1 cellular context compared by ENCODE assay signal in the genomic region with DNA sequence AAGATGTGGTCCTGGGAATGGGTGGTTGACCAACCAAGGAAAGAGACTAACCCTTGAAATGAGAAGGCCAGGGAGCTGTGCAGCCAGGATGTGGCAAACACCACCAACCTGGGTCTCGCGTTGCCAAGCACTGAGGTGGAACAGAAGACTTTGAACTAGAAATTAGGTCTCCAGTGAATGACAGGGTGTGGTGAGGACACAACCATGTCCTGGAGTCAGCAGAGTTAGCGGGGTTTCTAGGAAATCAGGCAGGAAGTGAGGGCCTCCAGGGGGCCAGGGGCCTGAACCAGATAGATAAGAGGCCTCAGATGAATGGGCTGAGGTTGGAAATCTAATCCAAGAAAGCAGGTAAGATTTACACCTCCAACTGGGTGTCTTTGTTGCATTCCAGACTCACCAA.
A peak's percentile ranks its signal among the peaks of the same experiment; 100 is the strongest.
TF ChIP-seq lines count a peak whose summit lies in the region.

No MANE protein-coding gene starts in this region.

TF ChIP-seq in K562, 482 proteins besides CTCF, POLR2A, EP300 and RAD21 (continued from another document and continues in another):
- TF ChIP-seq CHD2 (IDR thresholded peaks at IDR 0.05; ENCODE audit: low read depth, low read length) (no peak), ETV5 (CRISPR knock-in tag; IDR thresholded peaks at IDR 0.05; ENCODE audit: low read depth) (no peak), NONO (IDR thresholded peaks at IDR 0.05; ENCODE audit: low read depth in 2 of 2, low read length in 1 of 2) (no peak), ZBTB8A (IDR thresholded peaks at IDR 0.05; ENCODE audit: partially characterized antibody) (no peak), BDP1 (IDR thresholded peaks at IDR 0.05; ENCODE audit: insufficient read depth, insufficient read length) (no peak), ZNF3 (CRISPR knock-in tag; IDR thresholded peaks at IDR 0.05) (no peak), COPS2 (conservative IDR thresholded peaks at IDR 0.05) (no peak), THRAP3 (IDR thresholded peaks at IDR 0.05; ENCODE audit: borderline replicate concordance) (no peak), CHD1 (IDR thresholded peaks at IDR 0.05; ENCODE audit: low read length) (no peak), MBD2 (IDR thresholded peaks at IDR 0.05; ENCODE audit: borderline replicate concordance, low read depth) (no peak), ZNF707 (CRISPR knock-in tag; conservative IDR thresholded peaks at IDR 0.05) (no peak), GTF2A2 (tag; IDR thresholded peaks at IDR 0.05) (no peak), HNRNPK (IDR thresholded peaks at IDR 0.05; ENCODE audit: low read depth, low read length, poor library complexity, severe bottlenecking) (no peak), GABPA (tag; conservative IDR thresholded peaks at IDR 0.05; ENCODE audit: low read depth) (peak; percentile 62), CBFA2T3 (IDR thresholded peaks at IDR 0.05) (peak; percentile 63), TCF3 (CRISPR knock-in tag; IDR thresholded peaks at IDR 0.05) (peak; percentile 27; the same call in 1 of the 2 replicates), TEAD1 (CRISPR knock-in tag; IDR thresholded peaks at IDR 0.05) (peak in 1 of 2 experiments; percentile 33; a peak in 1 of 4 replicates), HMG20B (CRISPR knock-in tag; IDR thresholded peaks at IDR 0.05) (no peak), PTBP1 (IDR thresholded peaks at IDR 0.05; ENCODE audit: low read depth, low read length) (no peak), RAD51 (IDR thresholded peaks at IDR 0.05; ENCODE audit: borderline replicate concordance, low read depth) (no peak), KLF6 (CRISPR knock-in tag; IDR thresholded peaks at IDR 0.05; ENCODE audit: borderline replicate concordance) (no peak), ZNF263 (CRISPR knock-in tag; IDR thresholded peaks at IDR 0.05; ENCODE audit: borderline replicate concordance) (no peak), ZNF175 (CRISPR knock-in tag; IDR thresholded peaks at IDR 0.05; ENCODE audit: low read depth) (no peak), ZNF79 (CRISPR knock-in tag; IDR thresholded peaks at IDR 0.05; ENCODE audit: low read depth) (no peak), TAL1 (IDR thresholded peaks at IDR 0.05) (peak; percentile 58), SMAD3 (CRISPR knock-in tag; conservative IDR thresholded peaks at IDR 0.05) (no peak), ZFPM2 (CRISPR knock-in tag; IDR thresholded peaks at IDR 0.05) (no peak), POLR3A (IDR thresholded peaks at IDR 0.05; ENCODE audit: borderline replicate concordance, extremely low read depth, insufficient read depth, insufficient read length) (no peak), SFPQ (IDR thresholded peaks at IDR 0.05; ENCODE audit: low read depth, low read length) (no peak)
- TF ChIP-seq, protein P1, sequence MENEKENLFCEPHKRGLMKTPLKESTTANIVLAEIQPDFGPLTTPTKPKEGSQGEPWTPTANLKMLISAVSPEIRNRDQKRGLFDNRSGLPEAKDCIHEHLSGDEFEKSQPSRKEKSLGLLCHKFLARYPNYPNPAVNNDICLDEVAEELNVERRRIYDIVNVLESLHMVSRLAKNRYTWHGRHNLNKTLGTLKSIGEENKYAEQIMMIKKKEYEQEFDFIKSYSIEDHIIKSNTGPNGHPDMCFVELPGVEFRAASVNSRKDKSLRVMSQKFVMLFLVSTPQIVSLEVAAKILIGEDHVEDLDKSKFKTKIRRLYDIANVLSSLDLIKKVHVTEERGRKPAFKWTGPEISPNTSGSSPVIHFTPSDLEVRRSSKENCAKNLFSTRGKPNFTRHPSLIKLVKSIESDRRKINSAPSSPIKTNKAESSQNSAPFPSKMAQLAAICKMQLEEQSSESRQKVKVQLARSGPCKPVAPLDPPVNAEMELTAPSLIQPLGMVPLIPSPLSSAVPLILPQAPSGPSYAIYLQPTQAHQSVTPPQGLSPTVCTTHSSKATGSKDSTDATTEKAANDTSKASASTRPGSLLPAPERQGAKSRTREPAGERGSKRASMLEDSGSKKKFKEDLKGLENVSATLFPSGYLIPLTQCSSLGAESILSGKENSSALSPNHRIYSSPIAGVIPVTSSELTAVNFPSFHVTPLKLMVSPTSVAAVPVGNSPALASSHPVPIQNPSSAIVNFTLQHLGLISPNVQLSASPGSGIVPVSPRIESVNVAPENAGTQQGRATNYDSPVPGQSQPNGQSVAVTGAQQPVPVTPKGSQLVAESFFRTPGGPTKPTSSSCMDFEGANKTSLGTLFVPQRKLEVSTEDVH (IDR thresholded peaks at IDR 0.05; ENCODE audit: low read depth, partially characterized antibody) = no peak
- TF ChIP-seq, protein P2, sequence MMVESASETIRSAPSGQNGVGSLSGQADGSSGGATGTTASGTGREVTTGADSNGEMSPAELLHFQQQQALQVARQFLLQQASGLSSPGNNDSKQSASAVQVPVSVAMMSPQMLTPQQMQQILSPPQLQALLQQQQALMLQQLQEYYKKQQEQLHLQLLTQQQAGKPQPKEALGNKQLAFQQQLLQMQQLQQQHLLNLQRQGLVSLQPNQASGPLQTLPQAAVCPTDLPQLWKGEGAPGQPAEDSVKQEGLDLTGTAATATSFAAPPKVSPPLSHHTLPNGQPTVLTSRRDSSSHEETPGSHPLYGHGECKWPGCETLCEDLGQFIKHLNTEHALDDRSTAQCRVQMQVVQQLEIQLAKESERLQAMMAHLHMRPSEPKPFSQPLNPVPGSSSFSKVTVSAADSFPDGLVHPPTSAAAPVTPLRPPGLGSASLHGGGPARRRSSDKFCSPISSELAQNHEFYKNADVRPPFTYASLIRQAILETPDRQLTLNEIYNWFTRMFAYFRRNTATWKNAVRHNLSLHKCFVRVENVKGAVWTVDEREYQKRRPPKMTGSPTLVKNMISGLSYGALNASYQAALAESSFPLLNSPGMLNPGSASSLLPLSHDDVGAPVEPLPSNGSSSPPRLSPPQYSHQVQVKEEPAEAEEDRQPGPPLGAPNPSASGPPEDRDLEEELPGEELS (CRISPR knock-in tag; IDR thresholded peaks at IDR 0.05; ENCODE audit: borderline replicate concordance) = no peak
- TF ChIP-seq, protein P3, sequence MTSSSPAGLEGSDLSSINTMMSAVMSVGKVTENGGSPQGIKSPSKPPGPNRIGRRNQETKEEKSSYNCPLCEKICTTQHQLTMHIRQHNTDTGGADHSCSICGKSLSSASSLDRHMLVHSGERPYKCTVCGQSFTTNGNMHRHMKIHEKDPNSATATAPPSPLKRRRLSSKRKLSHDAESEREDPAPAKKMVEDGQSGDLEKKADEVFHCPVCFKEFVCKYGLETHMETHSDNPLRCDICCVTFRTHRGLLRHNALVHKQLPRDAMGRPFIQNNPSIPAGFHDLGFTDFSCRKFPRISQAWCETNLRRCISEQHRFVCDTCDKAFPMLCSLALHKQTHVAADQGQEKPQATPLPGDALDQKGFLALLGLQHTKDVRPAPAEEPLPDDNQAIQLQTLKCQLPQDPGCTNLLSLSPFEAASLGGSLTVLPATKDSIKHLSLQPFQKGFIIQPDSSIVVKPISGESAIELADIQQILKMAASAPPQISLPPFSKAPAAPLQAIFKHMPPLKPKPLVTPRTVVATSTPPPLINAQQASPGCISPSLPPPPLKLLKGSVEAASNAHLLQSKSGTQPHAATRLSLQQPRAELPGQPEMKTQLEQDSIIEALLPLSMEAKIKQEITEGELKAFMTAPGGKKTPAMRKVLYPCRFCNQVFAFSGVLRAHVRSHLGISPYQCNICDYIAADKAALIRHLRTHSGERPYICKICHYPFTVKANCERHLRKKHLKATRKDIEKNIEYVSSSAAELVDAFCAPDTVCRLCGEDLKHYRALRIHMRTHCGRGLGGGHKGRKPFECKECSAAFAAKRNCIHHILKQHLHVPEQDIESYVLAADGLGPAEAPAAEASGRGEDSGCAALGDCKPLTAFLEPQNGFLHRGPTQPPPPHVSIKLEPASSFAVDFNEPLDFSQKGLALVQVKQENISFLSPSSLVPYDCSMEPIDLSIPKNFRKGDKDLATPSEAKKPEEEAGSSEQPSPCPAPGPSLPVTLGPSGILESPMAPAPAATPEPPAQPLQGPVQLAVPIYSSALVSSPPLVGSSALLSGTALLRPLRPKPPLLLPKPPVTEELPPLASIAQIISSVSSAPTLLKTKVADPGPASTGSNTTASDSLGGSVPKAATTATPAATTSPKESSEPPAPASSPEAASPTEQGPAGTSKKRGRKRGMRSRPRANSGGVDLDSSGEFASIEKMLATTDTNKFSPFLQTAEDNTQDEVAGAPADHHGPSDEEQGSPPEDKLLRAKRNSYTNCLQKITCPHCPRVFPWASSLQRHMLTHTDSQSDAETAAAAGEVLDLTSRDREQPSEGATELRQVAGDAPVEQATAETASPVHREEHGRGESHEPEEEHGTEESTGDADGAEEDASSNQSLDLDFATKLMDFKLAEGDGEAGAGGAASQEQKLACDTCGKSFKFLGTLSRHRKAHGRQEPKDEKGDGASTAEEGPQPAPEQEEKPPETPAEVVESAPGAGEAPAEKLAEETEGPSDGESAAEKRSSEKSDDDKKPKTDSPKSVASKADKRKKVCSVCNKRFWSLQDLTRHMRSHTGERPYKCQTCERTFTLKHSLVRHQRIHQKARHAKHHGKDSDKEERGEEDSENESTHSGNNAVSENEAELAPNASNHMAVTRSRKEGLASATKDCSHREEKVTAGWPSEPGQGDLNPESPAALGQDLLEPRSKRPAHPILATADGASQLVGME (CRISPR knock-in tag; IDR thresholded peaks at IDR 0.05) = no peak
- TF ChIP-seq, protein P4, sequence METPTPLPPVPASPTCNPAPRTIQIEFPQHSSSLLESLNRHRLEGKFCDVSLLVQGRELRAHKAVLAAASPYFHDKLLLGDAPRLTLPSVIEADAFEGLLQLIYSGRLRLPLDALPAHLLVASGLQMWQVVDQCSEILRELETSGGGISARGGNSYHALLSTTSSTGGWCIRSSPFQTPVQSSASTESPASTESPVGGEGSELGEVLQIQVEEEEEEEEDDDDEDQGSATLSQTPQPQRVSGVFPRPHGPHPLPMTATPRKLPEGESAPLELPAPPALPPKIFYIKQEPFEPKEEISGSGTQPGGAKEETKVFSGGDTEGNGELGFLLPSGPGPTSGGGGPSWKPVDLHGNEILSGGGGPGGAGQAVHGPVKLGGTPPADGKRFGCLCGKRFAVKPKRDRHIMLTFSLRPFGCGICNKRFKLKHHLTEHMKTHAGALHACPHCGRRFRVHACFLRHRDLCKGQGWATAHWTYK (CRISPR knock-in tag; IDR thresholded peaks at IDR 0.05) = no peak
- TF ChIP-seq, protein P5, sequence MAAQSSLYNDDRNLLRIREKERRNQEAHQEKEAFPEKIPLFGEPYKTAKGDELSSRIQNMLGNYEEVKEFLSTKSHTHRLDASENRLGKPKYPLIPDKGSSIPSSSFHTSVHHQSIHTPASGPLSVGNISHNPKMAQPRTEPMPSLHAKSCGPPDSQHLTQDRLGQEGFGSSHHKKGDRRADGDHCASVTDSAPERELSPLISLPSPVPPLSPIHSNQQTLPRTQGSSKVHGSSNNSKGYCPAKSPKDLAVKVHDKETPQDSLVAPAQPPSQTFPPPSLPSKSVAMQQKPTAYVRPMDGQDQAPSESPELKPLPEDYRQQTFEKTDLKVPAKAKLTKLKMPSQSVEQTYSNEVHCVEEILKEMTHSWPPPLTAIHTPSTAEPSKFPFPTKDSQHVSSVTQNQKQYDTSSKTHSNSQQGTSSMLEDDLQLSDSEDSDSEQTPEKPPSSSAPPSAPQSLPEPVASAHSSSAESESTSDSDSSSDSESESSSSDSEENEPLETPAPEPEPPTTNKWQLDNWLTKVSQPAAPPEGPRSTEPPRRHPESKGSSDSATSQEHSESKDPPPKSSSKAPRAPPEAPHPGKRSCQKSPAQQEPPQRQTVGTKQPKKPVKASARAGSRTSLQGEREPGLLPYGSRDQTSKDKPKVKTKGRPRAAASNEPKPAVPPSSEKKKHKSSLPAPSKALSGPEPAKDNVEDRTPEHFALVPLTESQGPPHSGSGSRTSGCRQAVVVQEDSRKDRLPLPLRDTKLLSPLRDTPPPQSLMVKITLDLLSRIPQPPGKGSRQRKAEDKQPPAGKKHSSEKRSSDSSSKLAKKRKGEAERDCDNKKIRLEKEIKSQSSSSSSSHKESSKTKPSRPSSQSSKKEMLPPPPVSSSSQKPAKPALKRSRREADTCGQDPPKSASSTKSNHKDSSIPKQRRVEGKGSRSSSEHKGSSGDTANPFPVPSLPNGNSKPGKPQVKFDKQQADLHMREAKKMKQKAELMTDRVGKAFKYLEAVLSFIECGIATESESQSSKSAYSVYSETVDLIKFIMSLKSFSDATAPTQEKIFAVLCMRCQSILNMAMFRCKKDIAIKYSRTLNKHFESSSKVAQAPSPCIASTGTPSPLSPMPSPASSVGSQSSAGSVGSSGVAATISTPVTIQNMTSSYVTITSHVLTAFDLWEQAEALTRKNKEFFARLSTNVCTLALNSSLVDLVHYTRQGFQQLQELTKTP (IDR thresholded peaks at IDR 0.05; ENCODE audit: low read depth in 1 of 2, partially characterized antibody in 2 of 2) = no peak
- TF ChIP-seq, protein P6, sequence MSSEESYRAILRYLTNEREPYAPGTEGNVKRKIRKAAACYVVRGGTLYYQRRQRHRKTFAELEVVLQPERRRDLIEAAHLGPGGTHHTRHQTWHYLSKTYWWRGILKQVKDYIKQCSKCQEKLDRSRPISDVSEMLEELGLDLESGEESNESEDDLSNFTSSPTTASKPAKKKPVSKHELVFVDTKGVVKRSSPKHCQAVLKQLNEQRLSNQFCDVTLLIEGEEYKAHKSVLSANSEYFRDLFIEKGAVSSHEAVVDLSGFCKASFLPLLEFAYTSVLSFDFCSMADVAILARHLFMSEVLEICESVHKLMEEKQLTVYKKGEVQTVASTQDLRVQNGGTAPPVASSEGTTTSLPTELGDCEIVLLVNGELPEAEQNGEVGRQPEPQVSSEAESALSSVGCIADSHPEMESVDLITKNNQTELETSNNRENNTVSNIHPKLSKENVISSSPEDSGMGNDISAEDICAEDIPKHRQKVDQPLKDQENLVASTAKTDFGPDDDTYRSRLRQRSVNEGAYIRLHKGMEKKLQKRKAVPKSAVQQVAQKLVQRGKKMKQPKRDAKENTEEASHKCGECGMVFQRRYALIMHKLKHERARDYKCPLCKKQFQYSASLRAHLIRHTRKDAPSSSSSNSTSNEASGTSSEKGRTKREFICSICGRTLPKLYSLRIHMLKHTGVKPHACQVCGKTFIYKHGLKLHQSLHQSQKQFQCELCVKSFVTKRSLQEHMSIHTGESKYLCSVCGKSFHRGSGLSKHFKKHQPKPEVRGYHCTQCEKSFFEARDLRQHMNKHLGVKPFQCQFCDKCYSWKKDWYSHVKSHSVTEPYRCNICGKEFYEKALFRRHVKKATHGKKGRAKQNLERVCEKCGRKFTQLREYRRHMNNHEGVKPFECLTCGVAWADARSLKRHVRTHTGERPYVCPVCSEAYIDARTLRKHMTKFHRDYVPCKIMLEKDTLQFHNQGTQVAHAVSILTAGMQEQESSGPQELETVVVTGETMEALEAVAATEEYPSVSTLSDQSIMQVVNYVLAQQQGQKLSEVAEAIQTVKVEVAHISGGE (CRISPR knock-in tag; IDR thresholded peaks at IDR 0.05) = no peak
